31 cellular contexts compared by ENCODE assay signal in genomic region chr6:83594936-83595335, GRCh38.
"Had no signal": no experiment of that assay in that cellular context is flagged by ENCODE, and none has a peak within 500 bp of the region (broad histone marks: within the 10 kb centered on the region; RNA-seq: fewer than 3 reads in every experiment).

No MANE protein-coding gene starts in this region.

- H3K27me3 ChIP-seq: brain microvascular endothelial cell, MG63 had no signal

- H3K9me3 ChIP-seq: MG63 had no signal

- H3K27ac ChIP-seq: brain microvascular endothelial cell, PC-9, WERI-Rb-1 had no signal

- DNase-seq: activated CD4-positive, alpha-beta T cell treated with anti-CD3 and anti-CD28 coated beads for 1 hour; activated CD4-positive, alpha-beta T cell treated with anti-CD3 and anti-CD28 coated beads, Interleukin-2, amount 10 ng/mL, durations not matched to agents 24 days and 14 days; activated CD4-positive, alpha-beta T cell treated with anti-CD3 and anti-CD28 coated beads, Interleukin-2, amount 50 U/mL, for 4 hours; activated CD4-positive, CD25-positive, alpha-beta regulatory T cell; activated CD8-positive, alpha-beta T cell treated with anti-CD3 and anti-CD28 coated beads for 36 hours; activated effector memory CD4-positive, alpha-beta T cell treated with anti-CD3 and anti-CD28 coated beads, Interleukin-2, amount 50 U/mL, for 16 hours; activated naive CD4-positive, alpha-beta T cell treated with anti-CD3 and anti-CD28 coated beads for 36 hours; activated naive CD8-positive, alpha-beta T cell treated with anti-CD3 and anti-CD28 coated beads, Interleukin-2, amount 50 U/mL, for 24 hours; activated T-cell treated with anti-CD3 and anti-CD28 coated beads, Interleukin-2, amount 50 U/mL, for 1 hour; activated T-cell treated with anti-CD3 and anti-CD28 coated beads, Interleukin-2, amount 50 U/mL, for 72 hours; anterior cingulate cortex; brain microvascular endothelial cell; central memory CD4-positive, alpha-beta T cell; Kasumi-1; MG63; NCI-H1092 treated with DMSO at 0.1 percent for 48 hours; NCI-H1417; NCI-H146; NCI-H187; NCI-H2029 treated with DMSO at 0.1 percent for 48 hours; NCI-H2107; NCI-H2171; NCI-H510A; NCI-H526; NCI-H748 treated with DMSO at 0.1 percent for 48 hours; NK-92 treated with Interleukin-12 subunit alpha and Interleukin-12 subunit beta, amount 100 ng/mL, for 24 hours; PC-9; Right ventricle myocardium superior; T1000; WERI-Rb-1 had no signal

- ATAC-seq: activated CD8-positive, alpha-beta T cell treated with anti-CD3 and anti-CD28 coated beads for 36 hours; activated naive CD8-positive, alpha-beta T cell treated with anti-CD3 and anti-CD28 coated beads, Interleukin-2, amount 50 U/mL, for 24 hours; activated T-cell treated with anti-CD3 and anti-CD28 coated beads, Interleukin-2, amount 50 U/mL, for 72 hours; activated T-helper 17 cell treated with anti-CD3 and anti-CD28 coated beads, Interleukin-2, amount 50 U/mL, for 72 hours had no signal

- H3K4me3 ChIP-seq: MG63, PC-9 had no signal

- H3K36me3 ChIP-seq: brain microvascular endothelial cell, MG63, WERI-Rb-1 had no signal

- H2AFZ ChIP-seq: PC-9 had no signal

- H3K4me2 ChIP-seq: PC-9 had no signal
